Comparison of ENCODE assay signal across 23 cellular contexts in genomic region chr2:172953411-172953810, GRCh38.
"Had no signal": no experiment of that assay in that cellular context is flagged by ENCODE, and none has a peak within 500 bp of the region (broad histone marks: within the 10 kb centered on the region; RNA-seq: fewer than 3 reads in every experiment).

No MANE protein-coding gene starts in this region.

- H3K4me3 ChIP-seq: hepatocyte, lower lobe of right lung, tibial artery had no signal

- H3K9me3 ChIP-seq: lower lobe of right lung, tibial artery had no signal

- H2AFZ ChIP-seq: hepatocyte had no signal

- H3K36me3 ChIP-seq: brain microvascular endothelial cell, lower lobe of right lung, tibial artery had no signal

- H3K79me2 ChIP-seq: hepatocyte had no signal

- DNase-seq: activated B cell treated with CpG ODN at 0.5 μM for 24 hours; activated CD4-positive, alpha-beta memory T cell treated with anti-CD3 and anti-CD28 coated beads for 36 hours; activated CD4-positive, alpha-beta T cell treated with anti-CD3 and anti-CD28 coated beads for 48 hours; activated naive CD4-positive, alpha-beta T cell treated with Interleukin-2 at 50 U/mL for 16 hours; activated T-cell treated with anti-CD3 and anti-CD28 coated beads, Interleukin-2, amount 50 U/mL, for 48 hours; aorta; brain microvascular endothelial cell; central memory CD4-positive, alpha-beta T cell; effector memory CD8-positive, alpha-beta T cell; foreskin melanocyte; glutamatergic neuron; immature natural killer cell; lower lobe of right lung; naive B cell; occipital lobe; retina; stimulated activated CD4-positive, alpha-beta T cell treated with anti-CD3 and anti-CD28 coated beads, Interleukin-4, amount 100 ng/mL, for 24 hours; stimulated activated naive CD4-positive, alpha-beta T cell treated with Interleukin-2 at 50 U/mL for 16 hours; substantia nigra; T-helper 17 cell; tibial artery had no signal

- H3K4me2 ChIP-seq: hepatocyte had no signal

- H3K27ac Mint-ChIP-seq: activated B cell treated with CpG ODN at 0.5 μM for 24 hours; activated CD4-positive, alpha-beta memory T cell treated with anti-CD3 and anti-CD28 coated beads for 36 hours; effector memory CD8-positive, alpha-beta T cell; immature natural killer cell; naive B cell; T-helper 17 cell had no signal

- H3K4me1 ChIP-seq: lower lobe of right lung, tibial artery had no signal

- ATAC-seq: effector memory CD8-positive, alpha-beta T cell; left lobe of liver; lower lobe of right lung; T-helper 17 cell had no signal

- H3K9me3 Mint-ChIP-seq: activated B cell treated with CpG ODN at 0.5 μM for 24 hours; activated CD4-positive, alpha-beta memory T cell treated with anti-CD3 and anti-CD28 coated beads for 36 hours; effector memory CD8-positive, alpha-beta T cell; immature natural killer cell had no signal

- H3K27me3 ChIP-seq: brain microvascular endothelial cell, hepatocyte, tibial artery had no signal

- H3K27ac ChIP-seq: brain microvascular endothelial cell, hepatocyte, lower lobe of right lung, tibial artery had no signal

- H3K4me1 Mint-ChIP-seq: activated B cell treated with CpG ODN at 0.5 μM for 24 hours, immature natural killer cell, naive B cell had no signal

- H3K4me3 Mint-ChIP-seq: activated B cell treated with CpG ODN at 0.5 μM for 24 hours; activated CD4-positive, alpha-beta memory T cell treated with anti-CD3 and anti-CD28 coated beads for 36 hours; effector memory CD8-positive, alpha-beta T cell; immature natural killer cell; naive B cell; T-helper 17 cell had no signal

- H3K36me3 Mint-ChIP-seq: activated CD4-positive, alpha-beta memory T cell treated with anti-CD3 and anti-CD28 coated beads for 36 hours; immature natural killer cell; naive B cell had no signal
